22 cellular contexts compared by ENCODE assay signal in genomic region chr3:58880182-58880581, GRCh38.
DNase-seq lines count a peak whose midpoint lies in the region; ATAC-seq and TF ChIP-seq lines count a peak whose summit lies in the region.
"Had no signal": no experiment of that assay in that cellular context is flagged by ENCODE, and none has a peak within 500 bp of the region (broad histone marks: within the 10 kb centered on the region; RNA-seq: fewer than 3 reads in every experiment).

No MANE protein-coding gene starts in this region.

- peaks cover 8% of the 10 kb centered on the region for H3K4me1 ChIP-seq in osteoblast (ENCODE audit: insufficient read depth, low read length)
- H3K4me1 ChIP-seq in stomach = no peaks in the 10 kb centered on the region
- H3K4me1 ChIP-seq in adrenal gland (replicated peaks in 1 of 2) = no peaks in the 10 kb centered on the region
- H3K4me1 ChIP-seq: prostate gland, transverse colon had no signal

- H3K79me2 ChIP-seq in osteoblast (ENCODE audit: insufficient read depth, low read length) = no peaks in the 10 kb centered on the region

- H3K4me3 ChIP-seq in brain microvascular endothelial cell (ENCODE audit: low read depth, low read length) (no peak overlapping the region), osteoblast (ENCODE audit: insufficient read depth, low read length) (no peak overlapping the region), stomach (no peak overlapping the region), adrenal gland (no peak overlapping the region)
- H3K4me3 ChIP-seq: prostate gland, skin epidermis, transverse colon had no signal

- H3K9me3 ChIP-seq in osteoblast (ENCODE audit: low read depth, low read length) (no peaks in the 10 kb centered on the region), stomach (no peaks in the 10 kb centered on the region), adrenal gland (replicated peaks in 1 of 3) (no peaks in the 10 kb centered on the region)
- H3K9me3 ChIP-seq: prostate gland, transverse colon had no signal

- H3K27me3 ChIP-seq in brain microvascular endothelial cell (replicated peaks) = no peaks in the 10 kb centered on the region
- no peaks in the 10 kb centered on the region for H3K27me3 ChIP-seq in osteoblast (ENCODE audit: insufficient read depth, low read length)
- no peaks in the 10 kb centered on the region for H3K27me3 ChIP-seq in stomach
- H3K27me3 ChIP-seq in adrenal gland = no peaks in the 10 kb centered on the region
- H3K27me3 ChIP-seq: transverse colon had no signal

- H3K4me2 ChIP-seq in osteoblast (ENCODE audit: insufficient read depth, low read length) = peak overlapping the region; percentile 24
- H3K4me2 ChIP-seq: KMS-11 had no signal

- TF ChIP-seq EP300 in stomach (IDR thresholded peaks at IDR 0.05) = no peak

- H2AFZ ChIP-seq in osteoblast (ENCODE audit: low read length) = no peak overlapping the region

- no peak for TF ChIP-seq CTCF in brain microvascular endothelial cell (IDR thresholded peaks at IDR 0.05; ENCODE audit: low read depth, low read length, missing control alignments)
- no peak for TF ChIP-seq CTCF in osteoblast (IDR thresholded peaks at IDR 0.05; ENCODE audit: extremely low read depth, low read depth, low read length)
- TF ChIP-seq CTCF in stomach (IDR thresholded peaks at IDR 0.05) = no peak
- TF ChIP-seq CTCF in adrenal gland (IDR thresholded peaks at IDR 0.05) = no peak

- peak; percentile 53 for ATAC-seq in GM18517 (IDR thresholded peaks at IDR 0.05; ENCODE audit: unreplicated experiment)
- ATAC-seq in HG03432 (IDR thresholded peaks at IDR 0.05; ENCODE audit: unreplicated experiment) = peak; percentile 71
- ATAC-seq: activated CD8-positive, alpha-beta memory T cell treated with anti-CD3 and anti-CD28 coated beads, Interleukin-2, amount 10 ng/mL, durations not matched to agents 7 days and 5 days; activated naive CD8-positive, alpha-beta T cell treated with anti-CD3 and anti-CD28 coated beads, Interleukin-2, amount 50 U/mL, for 24 hours; left colon; stimulated activated naive CD8-positive, alpha-beta T cell treated with anti-CD3 and anti-CD28 coated beads, Interleukin-15, amount 100 ng/mL, for 72 hours had no signal

- intact Hi-C loops in stomach (cut with DNase I; ENCODE audit: low total_unique reads) (no loop called here), adrenal gland (cut with DNase I) (no loop called here)

- H3K36me3 ChIP-seq in brain microvascular endothelial cell (replicated peaks) (no peaks in the 10 kb centered on the region), osteoblast (ENCODE audit: insufficient read depth, low read length) (no peaks in the 10 kb centered on the region), stomach (no peaks in the 10 kb centered on the region), adrenal gland (replicated peaks in 1 of 2) (no peaks in the 10 kb centered on the region)
- H3K36me3 ChIP-seq: prostate gland, transverse colon had no signal

- peak; percentile 55 for DNase-seq in brain microvascular endothelial cell
- peak; percentile 79 for DNase-seq in osteoblast (ENCODE audit: insufficient read length, low spot score, missing footprints)
- DNase-seq in stomach = no peak
- no peak for DNase-seq in pons (ENCODE audit: low spot score)
- DNase-seq in adrenal gland = no peak
- DNase-seq: activated CD8-positive, alpha-beta memory T cell treated with anti-CD3 and anti-CD28 coated beads, Interleukin-2, amount 10 ng/mL, durations not matched to agents 7 days and 5 days; activated naive CD8-positive, alpha-beta T cell treated with anti-CD3 and anti-CD28 coated beads, Interleukin-2, amount 50 U/mL, for 24 hours; CD8-positive, alpha-beta memory T cell; DMS79 treated with DMSO at 0.1 percent for 48 hours; left colon; NCI-H1048; NCI-H187 treated with DMSO at 0.1 percent for 48 hours; NCI-H345; SHP77 treated with DMSO at 0.1 percent for 48 hours; stimulated activated CD4-positive, alpha-beta T cell treated with anti-CD3 and anti-CD28 coated beads, Interleukin-4, amount 100 ng/mL, for 1 hour; stimulated activated naive CD8-positive, alpha-beta T cell treated with anti-CD3 and anti-CD28 coated beads, Interleukin-15, amount 100 ng/mL, for 72 hours; transverse colon had no signal

- H3K27ac ChIP-seq in brain microvascular endothelial cell (no peak overlapping the region), osteoblast (ENCODE audit: low read depth, low read length) (no peak overlapping the region), stomach (no peak overlapping the region), adrenal gland (no peak overlapping the region)
- H3K27ac ChIP-seq: KMS-11, prostate gland, skin epidermis, transverse colon had no signal

- 55 to 77% (median 65%) methylated on average over 1 of the region's 1 CpG for WGBS in stomach, 5 donors
- WGBS in adrenal gland, 4 donors = 80 to 84% (median 82%) methylated on average over 1 of the region's 1 CpG

- H4K20me1 ChIP-seq in osteoblast (ENCODE audit: insufficient read depth, low read length) = no peaks in the 10 kb centered on the region

- TF ChIP-seq POLR2A in stomach (IDR thresholded peaks at IDR 0.05) (no peak), adrenal gland (IDR thresholded peaks at IDR 0.05) (no peak)

- in situ Hi-C loops in brain microvascular endothelial cell (cut with HindIII; ENCODE audit: low pct_ligation_motif_present, low sequenced_read_pairs) = no loop called here

Comparison
In these comparisons a context has a peak if more than half of its experiments do, and no peak if none do; other contexts are left out.
1. DNase-seq: peak in brain microvascular endothelial cell (single experiment) and osteoblast (single experiment); none in stomach (single experiment), pons (single experiment) and adrenal gland (0 of 7).